In genomic region chr1:159900086-159900680, GRCh38 we compare ENCODE assay signal across 1 cellular context.
TF ChIP-seq lines count a peak whose summit lies in the region.

A gene with protein sequence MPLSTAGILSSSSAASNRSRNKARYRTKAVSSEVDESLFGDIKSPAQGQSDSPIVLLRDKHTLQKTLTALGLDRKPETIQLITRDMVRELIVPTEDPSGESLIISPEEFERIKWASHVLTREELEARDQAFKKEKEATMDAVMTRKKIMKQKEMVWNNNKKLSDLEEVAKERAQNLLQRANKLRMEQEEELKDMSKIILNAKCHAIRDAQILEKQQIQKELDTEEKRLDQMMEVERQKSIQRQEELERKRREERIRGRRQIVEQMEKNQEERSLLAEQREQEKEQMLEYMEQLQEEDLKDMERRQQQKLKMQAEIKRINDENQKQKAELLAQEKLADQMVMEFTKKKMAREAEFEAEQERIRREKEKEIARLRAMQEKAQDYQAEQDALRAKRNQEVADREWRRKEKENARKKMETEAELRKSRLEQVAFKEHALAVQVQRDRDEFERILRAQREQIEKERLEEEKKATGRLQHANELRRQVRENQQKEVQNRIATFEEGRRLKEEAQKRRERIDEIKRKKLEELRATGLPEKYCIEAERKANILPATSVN (minus strand): TSS chr1:159900165. CDS start chr1:159900098, 67 bp downstream.

TF ChIP-seq in K562, 482 proteins besides CTCF, POLR2A, EP300 and RAD21 (continued from another document and continues in another):
- TF ChIP-seq GABPA (tag; conservative IDR thresholded peaks at IDR 0.05; ENCODE audit: low read depth) (no peak), ZNF347 (CRISPR knock-in tag; IDR thresholded peaks at IDR 0.05; ENCODE audit: low read depth) (no peak), NR4A1 (CRISPR knock-in tag; IDR thresholded peaks at IDR 0.05) (no peak), NR4A1 (tag; IDR thresholded peaks at IDR 0.05) (no peak), RFX5 (IDR thresholded peaks at IDR 0.05; ENCODE audit: low read depth, low read length) (no peak), RFX7 (CRISPR knock-in tag; IDR thresholded peaks at IDR 0.05) (no peak), ZFX (CRISPR knock-in tag; IDR thresholded peaks at IDR 0.05) (peak; percentile 6; the same call in 1 of the 2 replicates), DDX20 (tag; IDR thresholded peaks at IDR 0.05; ENCODE audit: low read depth) (no peak), ELF4 (CRISPR knock-in tag; IDR thresholded peaks at IDR 0.05) (no peak), RFX1 (IDR thresholded peaks at IDR 0.05) (peak; percentile 97), RBFOX2 (IDR thresholded peaks at IDR 0.05; ENCODE audit: low read depth, low read length) (peak; percentile 47; the same call in 1 of the 2 replicates), ZBTB8A (IDR thresholded peaks at IDR 0.05; ENCODE audit: partially characterized antibody) (no peak), TAF1 (IDR thresholded peaks at IDR 0.05; ENCODE audit: control insufficient read depth, extremely low read depth, insufficient read depth, low read length, severe bottlenecking) (peak; percentile 43), ZSCAN32 (CRISPR knock-in tag; IDR thresholded peaks at IDR 0.05) (no peak), FUS (optimal IDR thresholded peaks at IDR 0.05; ENCODE audit: low read depth, low read length) (no peak), THRAP3 (IDR thresholded peaks at IDR 0.05; ENCODE audit: borderline replicate concordance) (no peak), TEAD2 (tag; IDR thresholded peaks at IDR 0.05) (no peak), XRCC4 (IDR thresholded peaks at IDR 0.05; ENCODE audit: extremely low read depth, insufficient read depth, insufficient read length) (no peak), ELF1 (tag; IDR thresholded peaks at IDR 0.05) (no peak), HIVEP1 (CRISPR knock-in tag; IDR thresholded peaks at IDR 0.05) (no peak), ZNF280B (CRISPR knock-in tag; IDR thresholded peaks at IDR 0.05) (no peak), PREB (CRISPR knock-in tag; IDR thresholded peaks at IDR 0.05) (no peak), SIN3A (IDR thresholded peaks at IDR 0.05; ENCODE audit: borderline replicate concordance in 2 of 2, control insufficient read depth in 1 of 2, low read depth in 2 of 2, low read length in 2 of 2) (peak in 1 of 2 experiments; percentile 27; a peak in 1 of 4 replicates), POLR2G (IDR thresholded peaks at IDR 0.05; ENCODE audit: low read depth, low read length) (peak; percentile 60), E2F6 (IDR thresholded peaks at IDR 0.05; ENCODE audit: borderline replicate concordance in 1 of 2, extremely low read depth in 1 of 2, insufficient read depth in 1 of 2, insufficient read length in 1 of 2, low read depth in 1 of 2, low read length in 1 of 2, poor library complexity in 1 of 2, severe bottlenecking in 1 of 2) (peak in 1 of 2 experiments; percentile 73), FOXJ2 (tag; IDR thresholded peaks at IDR 0.05) (peak; percentile 98), ZFP91 (CRISPR knock-in tag; IDR thresholded peaks at IDR 0.05) (no peak), CSDE1 (IDR thresholded peaks at IDR 0.05) (peak in 1 of 2 experiments; percentile 70; a peak in 1 of 4 replicates), ZNF384 (IDR thresholded peaks at IDR 0.05; ENCODE audit: low read depth, low read length) (no peak), EP400 (IDR thresholded peaks at IDR 0.05) (no peak), ZNF134 (CRISPR knock-in tag; conservative IDR thresholded peaks at IDR 0.05) (no peak), NFRKB (IDR thresholded peaks at IDR 0.05; ENCODE audit: low read depth) (no peak), MCM7 (IDR thresholded peaks at IDR 0.05) (no peak), TFAM (CRISPR knock-in tag; conservative IDR thresholded peaks at IDR 0.05) (no peak), BMI1 (IDR thresholded peaks at IDR 0.05; ENCODE audit: low read length) (peak; percentile 86), ZNF778 (CRISPR knock-in tag; IDR thresholded peaks at IDR 0.05) (no peak), NEUROD1 (IDR thresholded peaks at IDR 0.05; ENCODE audit: borderline replicate concordance, low read depth, low read length, partially characterized antibody) (peak; percentile 51), ARID2 (IDR thresholded peaks at IDR 0.05) (no peak), SNIP1 (IDR thresholded peaks at IDR 0.05; ENCODE audit: low read depth) (no peak), ZBTB7A (IDR thresholded peaks at IDR 0.05; ENCODE audit: borderline replicate concordance, control insufficient read depth, low read depth, low read length) (peak; percentile 43; the same call in 1 of the 2 replicates), ZBTB17 (CRISPR knock-in tag; IDR thresholded peaks at IDR 0.05) (no peak), ZSCAN29 (IDR thresholded peaks at IDR 0.05) (peak; percentile 79), PHB2 (IDR thresholded peaks at IDR 0.05; ENCODE audit: low read depth) (no peak), FOXJ3 (CRISPR knock-in tag; IDR thresholded peaks at IDR 0.05) (peak; percentile 89), PHF20 (IDR thresholded peaks at IDR 0.05; ENCODE audit: partially characterized antibody) (no peak), MEF2A (IDR thresholded peaks at IDR 0.05; ENCODE audit: control insufficient read depth, low read depth, low read length) (no peak), ETV6 (IDR thresholded peaks at IDR 0.05; ENCODE audit: borderline replicate concordance in 1 of 2, low read depth in 2 of 2, low read length in 1 of 2) (no peak), ETV6 (CRISPR knock-in tag; IDR thresholded peaks at IDR 0.05; ENCODE audit: borderline replicate concordance) (no peak), SIN3B (IDR thresholded peaks at IDR 0.05; ENCODE audit: low read depth) (no peak), SMAD3 (CRISPR knock-in tag; conservative IDR thresholded peaks at IDR 0.05) (no peak), ATF1 (CRISPR knock-in tag; IDR thresholded peaks at IDR 0.05) (no peak), ATF1 (tag; IDR thresholded peaks at IDR 0.05) (no peak), NCOA6 (IDR thresholded peaks at IDR 0.05) (no peak), NCOA2 (IDR thresholded peaks at IDR 0.05; ENCODE audit: partially characterized antibody in 2 of 2) (no peak), PTBP1 (IDR thresholded peaks at IDR 0.05; ENCODE audit: low read depth, low read length) (no peak)
- TF ChIP-seq, protein P1, sequence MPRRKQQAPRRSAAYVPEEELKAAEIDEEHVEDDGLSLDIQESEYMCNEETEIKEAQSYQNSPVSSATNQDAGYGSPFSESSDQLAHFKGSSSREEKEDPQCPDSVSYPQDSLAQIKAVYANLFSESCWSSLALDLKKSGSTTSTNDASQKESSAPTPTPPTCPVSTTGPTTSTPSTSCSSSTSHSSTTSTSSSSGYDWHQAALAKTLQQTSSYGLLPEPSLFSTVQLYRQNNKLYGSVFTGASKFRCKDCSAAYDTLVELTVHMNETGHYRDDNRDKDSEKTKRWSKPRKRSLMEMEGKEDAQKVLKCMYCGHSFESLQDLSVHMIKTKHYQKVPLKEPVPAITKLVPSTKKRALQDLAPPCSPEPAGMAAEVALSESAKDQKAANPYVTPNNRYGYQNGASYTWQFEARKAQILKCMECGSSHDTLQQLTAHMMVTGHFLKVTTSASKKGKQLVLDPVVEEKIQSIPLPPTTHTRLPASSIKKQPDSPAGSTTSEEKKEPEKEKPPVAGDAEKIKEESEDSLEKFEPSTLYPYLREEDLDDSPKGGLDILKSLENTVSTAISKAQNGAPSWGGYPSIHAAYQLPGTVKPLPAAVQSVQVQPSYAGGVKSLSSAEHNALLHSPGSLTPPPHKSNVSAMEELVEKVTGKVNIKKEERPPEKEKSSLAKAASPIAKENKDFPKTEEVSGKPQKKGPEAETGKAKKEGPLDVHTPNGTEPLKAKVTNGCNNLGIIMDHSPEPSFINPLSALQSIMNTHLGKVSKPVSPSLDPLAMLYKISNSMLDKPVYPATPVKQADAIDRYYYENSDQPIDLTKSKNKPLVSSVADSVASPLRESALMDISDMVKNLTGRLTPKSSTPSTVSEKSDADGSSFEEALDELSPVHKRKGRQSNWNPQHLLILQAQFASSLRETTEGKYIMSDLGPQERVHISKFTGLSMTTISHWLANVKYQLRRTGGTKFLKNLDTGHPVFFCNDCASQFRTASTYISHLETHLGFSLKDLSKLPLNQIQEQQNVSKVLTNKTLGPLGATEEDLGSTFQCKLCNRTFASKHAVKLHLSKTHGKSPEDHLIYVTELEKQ (CRISPR knock-in tag; IDR thresholded peaks at IDR 0.05) = no peak
- TF ChIP-seq, protein P2, sequence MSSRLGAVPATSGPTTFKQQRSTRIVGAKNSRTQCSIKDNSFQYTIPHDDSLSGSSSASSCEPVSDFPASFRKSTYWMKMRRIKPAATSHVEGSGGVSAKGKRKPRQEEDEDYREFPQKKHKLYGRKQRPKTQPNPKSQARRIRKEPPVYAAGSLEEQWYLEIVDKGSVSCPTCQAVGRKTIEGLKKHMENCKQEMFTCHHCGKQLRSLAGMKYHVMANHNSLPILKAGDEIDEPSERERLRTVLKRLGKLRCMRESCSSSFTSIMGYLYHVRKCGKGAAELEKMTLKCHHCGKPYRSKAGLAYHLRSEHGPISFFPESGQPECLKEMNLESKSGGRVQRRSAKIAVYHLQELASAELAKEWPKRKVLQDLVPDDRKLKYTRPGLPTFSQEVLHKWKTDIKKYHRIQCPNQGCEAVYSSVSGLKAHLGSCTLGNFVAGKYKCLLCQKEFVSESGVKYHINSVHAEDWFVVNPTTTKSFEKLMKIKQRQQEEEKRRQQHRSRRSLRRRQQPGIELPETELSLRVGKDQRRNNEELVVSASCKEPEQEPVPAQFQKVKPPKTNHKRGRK (tag; IDR thresholded peaks at IDR 0.05) = no peak
- TF ChIP-seq, protein P3, sequence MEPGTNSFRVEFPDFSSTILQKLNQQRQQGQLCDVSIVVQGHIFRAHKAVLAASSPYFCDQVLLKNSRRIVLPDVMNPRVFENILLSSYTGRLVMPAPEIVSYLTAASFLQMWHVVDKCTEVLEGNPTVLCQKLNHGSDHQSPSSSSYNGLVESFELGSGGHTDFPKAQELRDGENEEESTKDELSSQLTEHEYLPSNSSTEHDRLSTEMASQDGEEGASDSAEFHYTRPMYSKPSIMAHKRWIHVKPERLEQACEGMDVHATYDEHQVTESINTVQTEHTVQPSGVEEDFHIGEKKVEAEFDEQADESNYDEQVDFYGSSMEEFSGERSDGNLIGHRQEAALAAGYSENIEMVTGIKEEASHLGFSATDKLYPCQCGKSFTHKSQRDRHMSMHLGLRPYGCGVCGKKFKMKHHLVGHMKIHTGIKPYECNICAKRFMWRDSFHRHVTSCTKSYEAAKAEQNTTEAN (CRISPR knock-in tag; IDR thresholded peaks at IDR 0.05) = no peak
- TF ChIP-seq, protein P4, sequence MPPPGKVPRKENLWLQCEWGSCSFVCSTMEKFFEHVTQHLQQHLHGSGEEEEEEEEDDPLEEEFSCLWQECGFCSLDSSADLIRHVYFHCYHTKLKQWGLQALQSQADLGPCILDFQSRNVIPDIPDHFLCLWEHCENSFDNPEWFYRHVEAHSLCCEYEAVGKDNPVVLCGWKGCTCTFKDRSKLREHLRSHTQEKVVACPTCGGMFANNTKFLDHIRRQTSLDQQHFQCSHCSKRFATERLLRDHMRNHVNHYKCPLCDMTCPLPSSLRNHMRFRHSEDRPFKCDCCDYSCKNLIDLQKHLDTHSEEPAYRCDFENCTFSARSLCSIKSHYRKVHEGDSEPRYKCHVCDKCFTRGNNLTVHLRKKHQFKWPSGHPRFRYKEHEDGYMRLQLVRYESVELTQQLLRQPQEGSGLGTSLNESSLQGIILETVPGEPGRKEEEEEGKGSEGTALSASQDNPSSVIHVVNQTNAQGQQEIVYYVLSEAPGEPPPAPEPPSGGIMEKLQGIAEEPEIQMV (tag; conservative IDR thresholded peaks at IDR 0.05; ENCODE audit: low read depth) = no peak
- TF ChIP-seq, protein P5, sequence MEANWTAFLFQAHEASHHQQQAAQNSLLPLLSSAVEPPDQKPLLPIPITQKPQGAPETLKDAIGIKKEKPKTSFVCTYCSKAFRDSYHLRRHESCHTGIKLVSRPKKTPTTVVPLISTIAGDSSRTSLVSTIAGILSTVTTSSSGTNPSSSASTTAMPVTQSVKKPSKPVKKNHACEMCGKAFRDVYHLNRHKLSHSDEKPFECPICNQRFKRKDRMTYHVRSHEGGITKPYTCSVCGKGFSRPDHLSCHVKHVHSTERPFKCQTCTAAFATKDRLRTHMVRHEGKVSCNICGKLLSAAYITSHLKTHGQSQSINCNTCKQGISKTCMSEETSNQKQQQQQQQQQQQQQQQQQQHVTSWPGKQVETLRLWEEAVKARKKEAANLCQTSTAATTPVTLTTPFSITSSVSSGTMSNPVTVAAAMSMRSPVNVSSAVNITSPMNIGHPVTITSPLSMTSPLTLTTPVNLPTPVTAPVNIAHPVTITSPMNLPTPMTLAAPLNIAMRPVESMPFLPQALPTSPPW (CRISPR knock-in tag; IDR thresholded peaks at IDR 0.05) = peak; percentile 63; the same call in 1 of the 2 replicates
